In the genomic region with DNA sequence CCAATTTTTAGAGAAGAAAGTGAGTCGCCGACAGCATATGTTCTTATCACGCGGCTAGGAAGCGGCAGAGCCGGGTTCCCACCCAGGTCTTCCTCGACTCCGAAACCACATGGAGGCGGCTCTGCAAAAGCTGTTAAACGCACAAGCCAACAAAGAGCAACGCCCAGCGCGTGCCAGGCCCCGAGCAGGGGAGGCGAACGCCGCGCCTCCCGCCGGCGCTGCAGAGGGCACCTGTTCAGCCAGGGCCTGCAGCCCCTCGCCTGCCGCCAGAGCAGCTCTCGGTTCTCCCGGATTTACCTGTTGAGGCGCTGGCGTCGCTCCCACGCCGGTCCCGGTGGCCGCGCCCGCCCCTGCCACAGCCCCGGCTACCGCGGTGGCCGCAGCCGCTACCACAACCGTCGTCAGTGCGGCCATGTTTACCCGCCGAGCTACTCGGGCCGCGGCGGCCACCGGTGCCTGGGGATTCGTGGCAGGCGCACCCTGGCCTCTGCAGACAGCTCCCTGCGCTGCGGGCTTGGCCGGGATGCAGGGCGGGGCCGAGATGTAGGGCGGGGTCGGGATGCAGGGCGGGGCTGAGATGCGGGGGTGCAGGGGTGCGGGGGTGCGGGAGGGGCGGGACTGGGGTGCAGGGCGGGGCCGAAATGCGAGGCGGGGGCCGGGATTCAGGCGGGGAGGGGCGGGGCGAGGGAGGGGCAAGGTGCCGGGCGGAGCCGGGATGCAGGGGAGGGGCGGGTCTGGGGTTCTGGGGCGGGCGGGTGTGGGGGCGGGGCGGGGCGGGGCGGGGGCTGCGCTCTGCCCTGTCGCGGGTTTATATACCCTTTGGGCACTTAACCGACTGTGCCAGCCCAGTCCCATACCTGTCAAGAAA, we compare ENCODE assay signal across 1 cellular context.
TF ChIP-seq lines count a peak whose summit lies in the region.

A gene with protein sequence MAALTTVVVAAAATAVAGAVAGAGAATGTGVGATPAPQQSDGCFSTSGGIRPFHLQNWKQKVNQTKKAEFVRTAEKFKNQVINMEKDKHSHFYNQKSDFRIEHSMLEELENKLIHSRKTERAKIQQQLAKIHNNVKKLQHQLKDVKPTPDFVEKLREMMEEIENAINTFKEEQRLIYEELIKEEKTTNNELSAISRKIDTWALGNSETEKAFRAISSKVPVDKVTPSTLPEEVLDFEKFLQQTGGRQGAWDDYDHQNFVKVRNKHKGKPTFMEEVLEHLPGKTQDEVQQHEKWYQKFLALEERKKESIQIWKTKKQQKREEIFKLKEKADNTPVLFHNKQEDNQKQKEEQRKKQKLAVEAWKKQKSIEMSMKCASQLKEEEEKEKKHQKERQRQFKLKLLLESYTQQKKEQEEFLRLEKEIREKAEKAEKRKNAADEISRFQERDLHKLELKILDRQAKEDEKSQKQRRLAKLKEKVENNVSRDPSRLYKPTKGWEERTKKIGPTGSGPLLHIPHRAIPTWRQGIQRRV (minus strand): TSS at position 525 of the 868 bp plus-strand sequence. CDS start 111 bp downstream, at position 414.

TF ChIP-seq in WTC11, 78 proteins besides CTCF, POLR2A, EP300 and RAD21 (continued from another document and continues in another):
- TF ChIP-seq, protein P1, sequence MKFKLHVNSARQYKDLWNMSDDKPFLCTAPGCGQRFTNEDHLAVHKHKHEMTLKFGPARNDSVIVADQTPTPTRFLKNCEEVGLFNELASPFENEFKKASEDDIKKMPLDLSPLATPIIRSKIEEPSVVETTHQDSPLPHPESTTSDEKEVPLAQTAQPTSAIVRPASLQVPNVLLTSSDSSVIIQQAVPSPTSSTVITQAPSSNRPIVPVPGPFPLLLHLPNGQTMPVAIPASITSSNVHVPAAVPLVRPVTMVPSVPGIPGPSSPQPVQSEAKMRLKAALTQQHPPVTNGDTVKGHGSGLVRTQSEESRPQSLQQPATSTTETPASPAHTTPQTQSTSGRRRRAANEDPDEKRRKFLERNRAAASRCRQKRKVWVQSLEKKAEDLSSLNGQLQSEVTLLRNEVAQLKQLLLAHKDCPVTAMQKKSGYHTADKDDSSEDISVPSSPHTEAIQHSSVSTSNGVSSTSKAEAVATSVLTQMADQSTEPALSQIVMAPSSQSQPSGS (CRISPR knock-in tag; IDR thresholded peaks at IDR 0.05; ENCODE audit: borderline replicate concordance, low read depth): no peak
- TF ChIP-seq, protein P2, sequence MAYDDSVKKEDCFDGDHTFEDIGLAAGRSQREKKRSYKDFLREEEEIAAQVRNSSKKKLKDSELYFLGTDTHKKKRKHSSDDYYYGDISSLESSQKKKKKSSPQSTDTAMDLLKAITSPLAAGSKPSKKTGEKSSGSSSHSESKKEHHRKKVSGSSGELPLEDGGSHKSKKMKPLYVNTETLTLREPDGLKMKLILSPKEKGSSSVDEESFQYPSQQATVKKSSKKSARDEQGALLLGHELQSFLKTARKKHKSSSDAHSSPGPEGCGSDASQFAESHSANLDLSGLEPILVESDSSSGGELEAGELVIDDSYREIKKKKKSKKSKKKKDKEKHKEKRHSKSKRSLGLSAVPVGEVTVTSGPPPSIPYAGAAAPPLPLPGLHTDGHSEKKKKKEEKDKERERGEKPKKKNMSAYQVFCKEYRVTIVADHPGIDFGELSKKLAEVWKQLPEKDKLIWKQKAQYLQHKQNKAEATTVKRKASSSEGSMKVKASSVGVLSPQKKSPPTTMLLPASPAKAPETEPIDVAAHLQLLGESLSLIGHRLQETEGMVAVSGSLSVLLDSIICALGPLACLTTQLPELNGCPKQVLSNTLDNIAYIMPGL (CRISPR knock-in tag; IDR thresholded peaks at IDR 0.05): peak; percentile 95
- TF ChIP-seq, protein P3, sequence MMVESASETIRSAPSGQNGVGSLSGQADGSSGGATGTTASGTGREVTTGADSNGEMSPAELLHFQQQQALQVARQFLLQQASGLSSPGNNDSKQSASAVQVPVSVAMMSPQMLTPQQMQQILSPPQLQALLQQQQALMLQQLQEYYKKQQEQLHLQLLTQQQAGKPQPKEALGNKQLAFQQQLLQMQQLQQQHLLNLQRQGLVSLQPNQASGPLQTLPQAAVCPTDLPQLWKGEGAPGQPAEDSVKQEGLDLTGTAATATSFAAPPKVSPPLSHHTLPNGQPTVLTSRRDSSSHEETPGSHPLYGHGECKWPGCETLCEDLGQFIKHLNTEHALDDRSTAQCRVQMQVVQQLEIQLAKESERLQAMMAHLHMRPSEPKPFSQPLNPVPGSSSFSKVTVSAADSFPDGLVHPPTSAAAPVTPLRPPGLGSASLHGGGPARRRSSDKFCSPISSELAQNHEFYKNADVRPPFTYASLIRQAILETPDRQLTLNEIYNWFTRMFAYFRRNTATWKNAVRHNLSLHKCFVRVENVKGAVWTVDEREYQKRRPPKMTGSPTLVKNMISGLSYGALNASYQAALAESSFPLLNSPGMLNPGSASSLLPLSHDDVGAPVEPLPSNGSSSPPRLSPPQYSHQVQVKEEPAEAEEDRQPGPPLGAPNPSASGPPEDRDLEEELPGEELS (CRISPR knock-in tag; IDR thresholded peaks at IDR 0.05): peak; percentile 84
- TF ChIP-seq, protein P4, sequence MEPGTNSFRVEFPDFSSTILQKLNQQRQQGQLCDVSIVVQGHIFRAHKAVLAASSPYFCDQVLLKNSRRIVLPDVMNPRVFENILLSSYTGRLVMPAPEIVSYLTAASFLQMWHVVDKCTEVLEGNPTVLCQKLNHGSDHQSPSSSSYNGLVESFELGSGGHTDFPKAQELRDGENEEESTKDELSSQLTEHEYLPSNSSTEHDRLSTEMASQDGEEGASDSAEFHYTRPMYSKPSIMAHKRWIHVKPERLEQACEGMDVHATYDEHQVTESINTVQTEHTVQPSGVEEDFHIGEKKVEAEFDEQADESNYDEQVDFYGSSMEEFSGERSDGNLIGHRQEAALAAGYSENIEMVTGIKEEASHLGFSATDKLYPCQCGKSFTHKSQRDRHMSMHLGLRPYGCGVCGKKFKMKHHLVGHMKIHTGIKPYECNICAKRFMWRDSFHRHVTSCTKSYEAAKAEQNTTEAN (CRISPR knock-in tag; IDR thresholded peaks at IDR 0.05): peak; percentile 73; the same call in 1 of the 2 replicates
- TF ChIP-seq ESRRA (CRISPR knock-in tag; IDR thresholded peaks at IDR 0.05; ENCODE audit: borderline replicate concordance) (0 out of 2 replicates have a peak, but pooled peaks have one; percentile 54), ETV6 (CRISPR knock-in tag; IDR thresholded peaks at IDR 0.05) (peak; percentile 62), ZNF317 (CRISPR knock-in tag; IDR thresholded peaks at IDR 0.05; ENCODE audit: borderline replicate concordance, low read depth) (peak; percentile 59; the same call in 1 of the 2 replicates), MYBL2 (CRISPR knock-in tag; IDR thresholded peaks at IDR 0.05) (peak; percentile 87), ZNF121 (CRISPR knock-in tag; IDR thresholded peaks at IDR 0.05) (peak; percentile 86), SP1 (CRISPR knock-in tag; conservative IDR thresholded peaks at IDR 0.05) (peak; percentile 89), CBFB (CRISPR knock-in tag; IDR thresholded peaks at IDR 0.05; ENCODE audit: low read depth) (no peak), EMX1 (CRISPR knock-in tag; IDR thresholded peaks at IDR 0.05) (no peak), SOX15 (CRISPR knock-in tag; IDR thresholded peaks at IDR 0.05) (no peak), NR1H2 (CRISPR knock-in tag; IDR thresholded peaks at IDR 0.05) (no peak), NR2C2 (CRISPR knock-in tag; IDR thresholded peaks at IDR 0.05) (0 out of 2 replicates have a peak, but pooled peaks have one; percentile 28), RORB (CRISPR knock-in tag; IDR thresholded peaks at IDR 0.05) (no peak), OVOL2 (CRISPR knock-in tag; IDR thresholded peaks at IDR 0.05; ENCODE audit: borderline replicate concordance) (no peak), ZNF671 (CRISPR knock-in tag; IDR thresholded peaks at IDR 0.05) (no peak), GABPB1 (CRISPR knock-in tag; IDR thresholded peaks at IDR 0.05) (no peak), NFYB (CRISPR knock-in tag; conservative IDR thresholded peaks at IDR 0.05; ENCODE audit: low read depth) (0 out of 2 replicates have a peak, but pooled peaks have one; percentile 19), TEAD1 (CRISPR knock-in tag; IDR thresholded peaks at IDR 0.05) (peak; percentile 74; the same call in 1 of the 2 replicates), TP53 (CRISPR knock-in tag; IDR thresholded peaks at IDR 0.05) (peak; percentile 52; the same call in 1 of the 2 replicates), JAZF1 (CRISPR knock-in tag; IDR thresholded peaks at IDR 0.05) (no peak)
- TF ChIP-seq, protein P5, sequence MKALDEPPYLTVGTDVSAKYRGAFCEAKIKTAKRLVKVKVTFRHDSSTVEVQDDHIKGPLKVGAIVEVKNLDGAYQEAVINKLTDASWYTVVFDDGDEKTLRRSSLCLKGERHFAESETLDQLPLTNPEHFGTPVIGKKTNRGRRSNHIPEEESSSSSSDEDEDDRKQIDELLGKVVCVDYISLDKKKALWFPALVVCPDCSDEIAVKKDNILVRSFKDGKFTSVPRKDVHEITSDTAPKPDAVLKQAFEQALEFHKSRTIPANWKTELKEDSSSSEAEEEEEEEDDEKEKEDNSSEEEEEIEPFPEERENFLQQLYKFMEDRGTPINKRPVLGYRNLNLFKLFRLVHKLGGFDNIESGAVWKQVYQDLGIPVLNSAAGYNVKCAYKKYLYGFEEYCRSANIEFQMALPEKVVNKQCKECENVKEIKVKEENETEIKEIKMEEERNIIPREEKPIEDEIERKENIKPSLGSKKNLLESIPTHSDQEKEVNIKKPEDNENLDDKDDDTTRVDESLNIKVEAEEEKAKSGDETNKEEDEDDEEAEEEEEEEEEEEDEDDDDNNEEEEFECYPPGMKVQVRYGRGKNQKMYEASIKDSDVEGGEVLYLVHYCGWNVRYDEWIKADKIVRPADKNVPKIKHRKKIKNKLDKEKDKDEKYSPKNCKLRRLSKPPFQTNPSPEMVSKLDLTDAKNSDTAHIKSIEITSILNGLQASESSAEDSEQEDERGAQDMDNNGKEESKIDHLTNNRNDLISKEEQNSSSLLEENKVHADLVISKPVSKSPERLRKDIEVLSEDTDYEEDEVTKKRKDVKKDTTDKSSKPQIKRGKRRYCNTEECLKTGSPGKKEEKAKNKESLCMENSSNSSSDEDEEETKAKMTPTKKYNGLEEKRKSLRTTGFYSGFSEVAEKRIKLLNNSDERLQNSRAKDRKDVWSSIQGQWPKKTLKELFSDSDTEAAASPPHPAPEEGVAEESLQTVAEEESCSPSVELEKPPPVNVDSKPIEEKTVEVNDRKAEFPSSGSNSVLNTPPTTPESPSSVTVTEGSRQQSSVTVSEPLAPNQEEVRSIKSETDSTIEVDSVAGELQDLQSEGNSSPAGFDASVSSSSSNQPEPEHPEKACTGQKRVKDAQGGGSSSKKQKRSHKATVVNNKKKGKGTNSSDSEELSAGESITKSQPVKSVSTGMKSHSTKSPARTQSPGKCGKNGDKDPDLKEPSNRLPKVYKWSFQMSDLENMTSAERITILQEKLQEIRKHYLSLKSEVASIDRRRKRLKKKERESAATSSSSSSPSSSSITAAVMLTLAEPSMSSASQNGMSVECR (CRISPR knock-in tag; IDR thresholded peaks at IDR 0.05; ENCODE audit: borderline replicate concordance): peak; percentile 91
- TF ChIP-seq, protein P6, sequence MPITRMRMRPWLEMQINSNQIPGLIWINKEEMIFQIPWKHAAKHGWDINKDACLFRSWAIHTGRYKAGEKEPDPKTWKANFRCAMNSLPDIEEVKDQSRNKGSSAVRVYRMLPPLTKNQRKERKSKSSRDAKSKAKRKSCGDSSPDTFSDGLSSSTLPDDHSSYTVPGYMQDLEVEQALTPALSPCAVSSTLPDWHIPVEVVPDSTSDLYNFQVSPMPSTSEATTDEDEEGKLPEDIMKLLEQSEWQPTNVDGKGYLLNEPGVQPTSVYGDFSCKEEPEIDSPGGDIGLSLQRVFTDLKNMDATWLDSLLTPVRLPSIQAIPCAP (CRISPR knock-in tag; IDR thresholded peaks at IDR 0.05): no peak
- TF ChIP-seq, protein P7, sequence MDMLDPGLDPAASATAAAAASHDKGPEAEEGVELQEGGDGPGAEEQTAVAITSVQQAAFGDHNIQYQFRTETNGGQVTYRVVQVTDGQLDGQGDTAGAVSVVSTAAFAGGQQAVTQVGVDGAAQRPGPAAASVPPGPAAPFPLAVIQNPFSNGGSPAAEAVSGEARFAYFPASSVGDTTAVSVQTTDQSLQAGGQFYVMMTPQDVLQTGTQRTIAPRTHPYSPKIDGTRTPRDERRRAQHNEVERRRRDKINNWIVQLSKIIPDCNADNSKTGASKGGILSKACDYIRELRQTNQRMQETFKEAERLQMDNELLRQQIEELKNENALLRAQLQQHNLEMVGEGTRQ (CRISPR knock-in tag; IDR thresholded peaks at IDR 0.05): no peak
- TF ChIP-seq, protein P8, sequence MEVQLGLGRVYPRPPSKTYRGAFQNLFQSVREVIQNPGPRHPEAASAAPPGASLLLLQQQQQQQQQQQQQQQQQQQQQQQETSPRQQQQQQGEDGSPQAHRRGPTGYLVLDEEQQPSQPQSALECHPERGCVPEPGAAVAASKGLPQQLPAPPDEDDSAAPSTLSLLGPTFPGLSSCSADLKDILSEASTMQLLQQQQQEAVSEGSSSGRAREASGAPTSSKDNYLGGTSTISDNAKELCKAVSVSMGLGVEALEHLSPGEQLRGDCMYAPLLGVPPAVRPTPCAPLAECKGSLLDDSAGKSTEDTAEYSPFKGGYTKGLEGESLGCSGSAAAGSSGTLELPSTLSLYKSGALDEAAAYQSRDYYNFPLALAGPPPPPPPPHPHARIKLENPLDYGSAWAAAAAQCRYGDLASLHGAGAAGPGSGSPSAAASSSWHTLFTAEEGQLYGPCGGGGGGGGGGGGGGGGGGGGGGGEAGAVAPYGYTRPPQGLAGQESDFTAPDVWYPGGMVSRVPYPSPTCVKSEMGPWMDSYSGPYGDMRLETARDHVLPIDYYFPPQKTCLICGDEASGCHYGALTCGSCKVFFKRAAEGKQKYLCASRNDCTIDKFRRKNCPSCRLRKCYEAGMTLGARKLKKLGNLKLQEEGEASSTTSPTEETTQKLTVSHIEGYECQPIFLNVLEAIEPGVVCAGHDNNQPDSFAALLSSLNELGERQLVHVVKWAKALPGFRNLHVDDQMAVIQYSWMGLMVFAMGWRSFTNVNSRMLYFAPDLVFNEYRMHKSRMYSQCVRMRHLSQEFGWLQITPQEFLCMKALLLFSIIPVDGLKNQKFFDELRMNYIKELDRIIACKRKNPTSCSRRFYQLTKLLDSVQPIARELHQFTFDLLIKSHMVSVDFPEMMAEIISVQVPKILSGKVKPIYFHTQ (CRISPR knock-in tag; IDR thresholded peaks at IDR 0.05): no peak
- TF ChIP-seq, protein P9, sequence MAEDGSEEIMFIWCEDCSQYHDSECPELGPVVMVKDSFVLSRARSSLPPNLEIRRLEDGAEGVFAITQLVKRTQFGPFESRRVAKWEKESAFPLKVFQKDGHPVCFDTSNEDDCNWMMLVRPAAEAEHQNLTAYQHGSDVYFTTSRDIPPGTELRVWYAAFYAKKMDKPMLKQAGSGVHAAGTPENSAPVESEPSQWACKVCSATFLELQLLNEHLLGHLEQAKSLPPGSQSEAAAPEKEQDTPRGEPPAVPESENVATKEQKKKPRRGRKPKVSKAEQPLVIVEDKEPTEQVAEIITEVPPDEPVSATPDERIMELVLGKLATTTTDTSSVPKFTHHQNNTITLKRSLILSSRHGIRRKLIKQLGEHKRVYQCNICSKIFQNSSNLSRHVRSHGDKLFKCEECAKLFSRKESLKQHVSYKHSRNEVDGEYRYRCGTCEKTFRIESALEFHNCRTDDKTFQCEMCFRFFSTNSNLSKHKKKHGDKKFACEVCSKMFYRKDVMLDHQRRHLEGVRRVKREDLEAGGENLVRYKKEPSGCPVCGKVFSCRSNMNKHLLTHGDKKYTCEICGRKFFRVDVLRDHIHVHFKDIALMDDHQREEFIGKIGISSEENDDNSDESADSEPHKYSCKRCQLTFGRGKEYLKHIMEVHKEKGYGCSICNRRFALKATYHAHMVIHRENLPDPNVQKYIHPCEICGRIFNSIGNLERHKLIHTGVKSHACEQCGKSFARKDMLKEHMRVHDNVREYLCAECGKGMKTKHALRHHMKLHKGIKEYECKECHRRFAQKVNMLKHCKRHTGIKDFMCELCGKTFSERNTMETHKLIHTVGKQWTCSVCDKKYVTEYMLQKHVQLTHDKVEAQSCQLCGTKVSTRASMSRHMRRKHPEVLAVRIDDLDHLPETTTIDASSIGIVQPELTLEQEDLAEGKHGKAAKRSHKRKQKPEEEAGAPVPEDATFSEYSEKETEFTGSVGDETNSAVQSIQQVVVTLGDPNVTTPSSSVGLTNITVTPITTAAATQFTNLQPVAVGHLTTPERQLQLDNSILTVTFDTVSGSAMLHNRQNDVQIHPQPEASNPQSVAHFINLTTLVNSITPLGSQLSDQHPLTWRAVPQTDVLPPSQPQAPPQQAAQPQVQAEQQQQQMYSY (CRISPR knock-in tag; IDR thresholded peaks at IDR 0.05): peak; percentile 41; the same call in 1 of the 2 replicates
